12 cellular contexts compared by ENCODE assay signal in genomic region chr7:32059289-32060045, GRCh38. TPM values are rescaled to one million over a fixed set of nuclear protein-coding genes. Genes with fewer than 3 reads are reported as not detected.
A peak's percentile ranks its signal among the peaks of the same experiment; 100 is the strongest.
DNase-seq lines count a peak whose midpoint lies in the region; TF ChIP-seq lines count a peak whose summit lies in the region.
"Had no signal": no experiment of that assay in that cellular context is flagged by ENCODE, and none has a peak within 500 bp of the region (broad histone marks: within the 10 kb centered on the region; RNA-seq: fewer than 3 reads in every experiment).

No MANE protein-coding gene starts in this region.

- no peak for TF ChIP-seq CTCF in fibroblast of mammary gland (conservative IDR thresholded peaks at IDR 0.05; ENCODE audit: control insufficient read depth, insufficient read depth, low read depth, low read length)

- H3K36me3 ChIP-seq in skeletal muscle satellite cell (ENCODE audit: insufficient read depth, low read length) = no peaks in the 10 kb centered on the region

- H3K4me3 ChIP-seq in fibroblast of mammary gland (ENCODE audit: control insufficient read depth, low read depth, low read length) = no peak overlapping the region
- H3K4me3 ChIP-seq in skeletal muscle satellite cell (ENCODE audit: low read length) = peak overlapping the region; percentile 54

- no peaks in the 10 kb centered on the region for H3K27me3 ChIP-seq in skeletal muscle satellite cell (ENCODE audit: control insufficient read depth, insufficient read depth, low read length)

- peaks cover 36% of the 10 kb centered on the region for H3K4me1 ChIP-seq in skeletal muscle satellite cell (ENCODE audit: control insufficient read depth, insufficient read depth, low read length)

- peak overlapping the region; percentile 79 for H3K9ac ChIP-seq in skeletal muscle satellite cell (ENCODE audit: low read depth, low read length)

- DNase-seq in Daoy (ENCODE audit: low read depth) = peak; percentile 47
- peak; percentile 42 for DNase-seq in NCI-H82 treated with DMSO at 0.1 percent for 48 hours (lab: John Stamatoyannopoulos, UW; ENCODE audit: unreplicated experiment)
- DNase-seq in fibroblast of mammary gland (ENCODE audit: low read depth) = peak; percentile 17
- no peak for DNase-seq in activated CD4-positive, alpha-beta T cell treated with anti-CD3 and anti-CD28 coated beads, Interleukin-2, amount 50 U/mL, for 48 hours
- no peak for DNase-seq in stimulated activated CD4-positive, alpha-beta T cell treated with anti-CD3 and anti-CD28 coated beads, Interleukin-12 subunit alpha, Interleukin-12 subunit beta, amount 100 ng/mL, for 4 hours
- no peak for DNase-seq in NCI-H345 (lab: John Stamatoyannopoulos, UW)
- DNase-seq: activated T-cell treated with anti-CD3 and anti-CD28 coated beads, Interleukin-2, amount 50 U/mL, for 72 hours; naive thymus-derived CD8-positive, alpha-beta T cell; NCI-H1048; stimulated activated CD4-positive, alpha-beta T cell treated with anti-CD3 and anti-CD28 coated beads, Interleukin-4, amount 100 ng/mL, for 24 hours had no signal

- no peaks in the 10 kb centered on the region for H3K9me3 ChIP-seq in skeletal muscle satellite cell (replicated peaks; ENCODE audit: low read length)

- peak overlapping the region; percentile 78 for H3K4me2 ChIP-seq in skeletal muscle satellite cell (ENCODE audit: low read length)

RNA-seq across cellular contexts. Expression of gene PDE1C, which starts 10.7 kb away (rescaled TPM):
- total RNA-seq in Daoy (2014; rRNA removed; shearing (Covaris generic)) = 20.4 and 24.2 TPM in 2 replicates
- 0.76 and 1.3 TPM in 2 replicates for total RNA-seq in skeletal muscle satellite cell (2012; rRNA removed)
- total RNA-seq: activated T-cell treated with anti-CD3 and anti-CD28 coated beads, Interleukin-2, amount 50 U/mL, for 72 hours; naive thymus-derived CD8-positive, alpha-beta T cell; OCI-LY7 had no signal

Comparison
In these comparisons a context has a peak if more than half of its experiments do, and no peak if none do; other contexts are left out.
1. DNase-seq: peak in Daoy (single experiment), NCI-H82 treated with DMSO at 0.1 percent for 48 hours (single experiment) and fibroblast of mammary gland (single experiment); none in activated CD4-positive, alpha-beta T cell treated with anti-CD3 and anti-CD28 coated beads, Interleukin-2, amount 50 U/mL, for 48 hours (0 of 2), stimulated activated CD4-positive, alpha-beta T cell treated with anti-CD3 and anti-CD28 coated beads, Interleukin-12 subunit alpha, Interleukin-12 subunit beta, amount 100 ng/mL, for 4 hours (single experiment) and NCI-H345 (single experiment).